In the genomic region with DNA sequence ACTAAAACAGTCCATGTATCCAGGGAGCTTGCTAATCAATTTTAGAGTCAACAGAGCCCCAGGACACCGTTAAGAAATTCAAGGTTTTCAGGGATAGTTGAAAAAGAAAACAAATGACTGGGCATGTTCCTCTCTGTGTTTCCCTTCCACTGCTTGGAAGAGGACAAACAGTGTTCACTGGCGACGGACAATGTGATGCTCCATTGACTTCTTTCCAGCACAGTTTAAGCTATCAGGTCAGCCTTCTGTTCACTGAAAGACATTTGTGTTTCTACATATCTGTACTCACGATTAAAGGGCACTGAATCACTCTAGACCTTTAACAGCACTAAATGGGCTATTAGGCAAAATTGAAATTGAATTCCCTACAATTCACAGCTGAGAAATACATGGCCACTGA, we compare ENCODE assay signal across 19 cellular contexts.
"Had no signal": no experiment of that assay in that cellular context is flagged by ENCODE, and none has a peak within 500 bp of the region (broad histone marks: within the 10 kb centered on the region; RNA-seq: fewer than 3 reads in every experiment).

No MANE protein-coding gene starts in this region.

- H3K27me3 ChIP-seq: colonic mucosa, heart left ventricle, neutrophil, suprapubic skin, upper lobe of left lung had no signal

- ATAC-seq: activated T-helper 17 cell treated with anti-CD3 and anti-CD28 coated beads, Interleukin-2, amount 50 U/mL, for 72 hours; lower lobe of right lung; natural killer cell; stimulated activated naive CD8-positive, alpha-beta T cell treated with anti-CD3 and anti-CD28 coated beads, Interleukin-15, amount 100 ng/mL, for 72 hours; WTC11 had no signal

- H3K9me3 ChIP-seq: colonic mucosa, heart left ventricle, lower lobe of right lung, neutrophil, suprapubic skin, upper lobe of left lung had no signal

- H3K27ac ChIP-seq: colonic mucosa, heart left ventricle, lower lobe of right lung, neutrophil, skin epidermis, suprapubic skin, upper lobe of left lung had no signal

- H3K4me3 Mint-ChIP-seq: activated CD4-positive, alpha-beta memory T cell treated with anti-CD3 and anti-CD28 coated beads for 36 hours; activated naive CD8-positive, alpha-beta T cell treated with anti-CD3 and anti-CD28 coated beads for 36 hours; activated T-helper 17 cell treated with anti-CD3 and anti-CD28 coated beads, Interleukin-2, amount 50 U/mL, for 72 hours; natural killer cell; stimulated activated naive CD8-positive, alpha-beta T cell treated with anti-CD3 and anti-CD28 coated beads, Interleukin-15, amount 100 ng/mL, for 72 hours; T-helper 2 cell treated with Interferon-gamma antibody and Interleukin-4, amounts not matched to agents 5 μg/mL and 100 μg/mL, for 36 hours; WTC11 had no signal

- H3K36me3 Mint-ChIP-seq: activated CD4-positive, alpha-beta memory T cell treated with anti-CD3 and anti-CD28 coated beads for 36 hours; activated naive CD8-positive, alpha-beta T cell treated with anti-CD3 and anti-CD28 coated beads for 36 hours; natural killer cell; WTC11 had no signal

- H3K27ac Mint-ChIP-seq: activated CD4-positive, alpha-beta memory T cell treated with anti-CD3 and anti-CD28 coated beads for 36 hours; activated naive CD8-positive, alpha-beta T cell treated with anti-CD3 and anti-CD28 coated beads for 36 hours; activated T-helper 17 cell treated with anti-CD3 and anti-CD28 coated beads, Interleukin-2, amount 50 U/mL, for 72 hours; natural killer cell; stimulated activated naive CD8-positive, alpha-beta T cell treated with anti-CD3 and anti-CD28 coated beads, Interleukin-15, amount 100 ng/mL, for 72 hours; T-helper 2 cell treated with Interferon-gamma antibody and Interleukin-4, amounts not matched to agents 5 μg/mL and 100 μg/mL, for 36 hours; WTC11 had no signal

- H3K4me1 Mint-ChIP-seq: activated naive CD8-positive, alpha-beta T cell treated with anti-CD3 and anti-CD28 coated beads for 36 hours; activated T-helper 17 cell treated with anti-CD3 and anti-CD28 coated beads, Interleukin-2, amount 50 U/mL, for 72 hours; natural killer cell; stimulated activated naive CD8-positive, alpha-beta T cell treated with anti-CD3 and anti-CD28 coated beads, Interleukin-15, amount 100 ng/mL, for 72 hours had no signal

- H3K9me3 Mint-ChIP-seq: activated CD4-positive, alpha-beta memory T cell treated with anti-CD3 and anti-CD28 coated beads for 36 hours; activated naive CD8-positive, alpha-beta T cell treated with anti-CD3 and anti-CD28 coated beads for 36 hours; activated T-helper 17 cell treated with anti-CD3 and anti-CD28 coated beads, Interleukin-2, amount 50 U/mL, for 72 hours; natural killer cell; stimulated activated naive CD8-positive, alpha-beta T cell treated with anti-CD3 and anti-CD28 coated beads, Interleukin-15, amount 100 ng/mL, for 72 hours; T-helper 2 cell treated with Interferon-gamma antibody and Interleukin-4, amounts not matched to agents 5 μg/mL and 100 μg/mL, for 36 hours; WTC11 had no signal

- H3K36me3 ChIP-seq: colonic mucosa, heart left ventricle, lower lobe of right lung, neutrophil, suprapubic skin, upper lobe of left lung had no signal

- H3K4me3 ChIP-seq: colonic mucosa, heart left ventricle, lower lobe of right lung, skin epidermis, suprapubic skin, upper lobe of left lung had no signal

- H3K27me3 Mint-ChIP-seq: activated CD4-positive, alpha-beta memory T cell treated with anti-CD3 and anti-CD28 coated beads for 36 hours; activated naive CD8-positive, alpha-beta T cell treated with anti-CD3 and anti-CD28 coated beads for 36 hours; activated T-helper 17 cell treated with anti-CD3 and anti-CD28 coated beads, Interleukin-2, amount 50 U/mL, for 72 hours; stimulated activated naive CD8-positive, alpha-beta T cell treated with anti-CD3 and anti-CD28 coated beads, Interleukin-15, amount 100 ng/mL, for 72 hours had no signal

- H3K4me1 ChIP-seq: colonic mucosa, lower lobe of right lung, suprapubic skin had no signal

- DNase-seq: activated CD4-positive, alpha-beta memory T cell treated with anti-CD3 and anti-CD28 coated beads for 36 hours; activated CD4-positive, alpha-beta T cell treated with anti-CD3 and anti-CD28 coated beads for 4 hours; activated naive CD4-positive, alpha-beta T cell; activated naive CD8-positive, alpha-beta T cell treated with anti-CD3 and anti-CD28 coated beads for 36 hours; amniotic stem cell; colonic mucosa; foreskin melanocyte; heart left ventricle; kidney glomerular epithelial cell; lower lobe of right lung; natural killer cell; stimulated activated naive CD8-positive, alpha-beta T cell treated with anti-CD3 and anti-CD28 coated beads, Interleukin-15, amount 100 ng/mL, for 72 hours; upper lobe of left lung had no signal
